ENCODE assay signal across 18 cellular contexts in genomic region chr15:100785181-100786138, GRCh38.
DNase-seq lines count a peak whose midpoint lies in the region; ATAC-seq lines count a peak whose summit lies in the region.
"Had no signal": no experiment of that assay in that cellular context is flagged by ENCODE, and none has a peak within 500 bp of the region (broad histone marks: within the 10 kb centered on the region; RNA-seq: fewer than 3 reads in every experiment).

No MANE protein-coding gene starts in this region.

- H3K4me3 Mint-ChIP-seq in activated CD8-positive, alpha-beta memory T cell treated with anti-CD3 and anti-CD28 coated beads, Interleukin-2, amount 10 ng/mL, durations not matched to agents 7 days and 5 days = no peak overlapping the region
- H3K4me3 Mint-ChIP-seq: memory B cell, nephron had no signal

- DNase-seq in activated CD8-positive, alpha-beta memory T cell treated with anti-CD3 and anti-CD28 coated beads for 24 hours = peak; percentile 15
- DNase-seq in activated CD8-positive, alpha-beta memory T cell treated with anti-CD3 and anti-CD28 coated beads, Interleukin-2, amount 10 ng/mL, durations not matched to agents 7 days and 5 days = no peak
- DNase-seq in ecto neural progenitor cell (ENCODE audit: low spot score) = peak; percentile 33
- DNase-seq in stimulated activated CD8-positive, alpha-beta memory T cell treated with anti-CD3 and anti-CD28 coated beads, Interleukin-4, amount 100 ng/mL, for 48 hours = peak; percentile 10
- DNase-seq in KBM-7 = no peak
- no peak for DNase-seq in T-helper 1 cell
- DNase-seq in stimulated activated naive CD4-positive, alpha-beta T cell (lab: John Stamatoyannopoulos, UW) = no peak
- DNase-seq: activated CD4-positive, CD25-positive, alpha-beta regulatory T cell; amniotic stem cell; C1 segment of cervical spinal cord; cerebellar nuclear complex; DMS 273 treated with DMSO at 0.1 percent for 48 hours; NCI-H1105 treated with DMSO at 0.1 percent for 48 hours; NCI-H69; spleen had no signal

- no peaks in the 10 kb centered on the region for H3K9me3 Mint-ChIP-seq in activated CD8-positive, alpha-beta memory T cell treated with anti-CD3 and anti-CD28 coated beads, Interleukin-2, amount 10 ng/mL, durations not matched to agents 7 days and 5 days (ENCODE audit: low read depth)
- H3K9me3 Mint-ChIP-seq: memory B cell, nephron had no signal

- no peak for ATAC-seq in activated CD8-positive, alpha-beta memory T cell treated with anti-CD3 and anti-CD28 coated beads, Interleukin-2, amount 10 ng/mL, durations not matched to agents 7 days and 5 days
- peak; percentile 39 for ATAC-seq in HG02885 (IDR thresholded peaks at IDR 0.05; ENCODE audit: poor library complexity, unreplicated experiment)

- H3K4me1 Mint-ChIP-seq in activated CD8-positive, alpha-beta memory T cell treated with anti-CD3 and anti-CD28 coated beads, Interleukin-2, amount 10 ng/mL, durations not matched to agents 7 days and 5 days = no peaks in the 10 kb centered on the region
- H3K4me1 Mint-ChIP-seq: memory B cell, nephron had no signal

- H3K27ac Mint-ChIP-seq in activated CD8-positive, alpha-beta memory T cell treated with anti-CD3 and anti-CD28 coated beads, Interleukin-2, amount 10 ng/mL, durations not matched to agents 7 days and 5 days = no peak overlapping the region
- H3K27ac Mint-ChIP-seq: memory B cell, nephron had no signal

- H3K27me3 Mint-ChIP-seq in activated CD8-positive, alpha-beta memory T cell treated with anti-CD3 and anti-CD28 coated beads, Interleukin-2, amount 10 ng/mL, durations not matched to agents 7 days and 5 days = no peaks in the 10 kb centered on the region

- H3K36me3 Mint-ChIP-seq in activated CD8-positive, alpha-beta memory T cell treated with anti-CD3 and anti-CD28 coated beads, Interleukin-2, amount 10 ng/mL, durations not matched to agents 7 days and 5 days = no peaks in the 10 kb centered on the region
- H3K36me3 Mint-ChIP-seq: memory B cell had no signal

- in situ Hi-C loops in KBM-7 (cut with MboI; ENCODE audit: low pct_unique_long_range_greater_than_20kb, low sequenced_read_pairs) = no loop called here

- CTCF ChIA-PET in activated CD8-positive, alpha-beta memory T cell treated with anti-CD3 and anti-CD28 coated beads, Interleukin-2, amount 10 ng/mL, durations not matched to agents 7 days and 5 days (lab: Charles Lee) = interaction anchor here (0.9 kb wide), 1 partner anchor 9 kb away, joined by 3 read pairs; no protein-coding TSS in a partner anchor

Comparison
In these comparisons a context has a peak if more than half of its experiments do, and no peak if none do; other contexts are left out.
1. DNase-seq: peak in activated CD8-positive, alpha-beta memory T cell treated with anti-CD3 and anti-CD28 coated beads for 24 hours (single experiment), ecto neural progenitor cell (single experiment) and stimulated activated CD8-positive, alpha-beta memory T cell treated with anti-CD3 and anti-CD28 coated beads, Interleukin-4, amount 100 ng/mL, for 48 hours (single experiment); none in activated CD8-positive, alpha-beta memory T cell treated with anti-CD3 and anti-CD28 coated beads, Interleukin-2, amount 10 ng/mL, durations not matched to agents 7 days and 5 days (single experiment), KBM-7 (single experiment), T-helper 1 cell (0 of 5) and stimulated activated naive CD4-positive, alpha-beta T cell (0 of 6).